8 cellular contexts compared by ENCODE assay signal in the genomic region with DNA sequence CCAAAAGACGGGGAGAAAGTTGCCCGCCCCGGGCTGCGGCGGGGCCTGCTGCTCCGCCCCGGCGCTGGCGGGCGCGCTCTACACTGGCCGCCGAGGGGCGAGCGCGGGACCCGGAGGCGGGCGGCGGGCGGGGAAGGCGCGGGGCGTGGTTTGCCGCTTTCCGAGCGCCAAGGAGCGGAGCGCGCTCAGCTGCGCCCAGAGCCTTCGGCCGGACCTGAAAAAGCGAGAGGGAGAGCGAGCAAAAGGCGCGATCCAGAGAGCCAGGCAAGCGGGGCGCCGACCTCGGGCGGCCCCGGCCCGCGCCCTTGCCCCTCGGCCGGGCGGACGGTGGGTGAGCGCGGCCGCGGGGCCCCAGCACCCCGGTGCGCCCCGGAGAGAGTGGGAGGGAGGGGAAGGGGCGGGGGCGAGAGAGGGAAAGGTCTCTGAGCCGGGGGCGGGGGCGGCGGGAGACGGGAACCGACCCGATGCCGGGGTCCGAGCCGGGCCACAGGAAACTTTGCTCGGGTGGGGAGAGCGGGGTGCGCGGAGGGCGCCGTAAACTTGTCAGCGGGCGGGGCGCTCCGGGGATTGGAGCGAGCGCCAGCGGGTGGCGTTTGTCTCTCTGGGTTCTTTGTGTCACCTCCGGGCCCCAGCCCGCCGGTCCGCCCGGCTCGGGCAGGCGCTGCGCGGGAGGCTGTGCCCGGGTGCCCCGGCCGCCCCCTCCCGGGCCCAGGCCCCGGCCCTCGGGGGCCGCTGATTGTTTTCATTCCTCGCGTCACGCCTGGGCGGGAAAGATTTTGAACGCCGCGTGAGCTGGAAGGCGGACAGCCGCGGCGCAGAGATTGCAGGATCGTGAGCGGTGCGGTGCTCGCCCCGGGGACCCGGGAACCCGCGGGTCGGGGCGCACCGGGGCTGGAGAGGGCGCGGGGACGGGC.
DNase-seq lines count a peak whose midpoint lies in the region; ATAC-seq and TF ChIP-seq lines count a peak whose summit lies in the region.

Gene SYNE2, plus strand, starts transcription at position 188 of the 914 bp plus-strand sequence. CDS start 56,145 bp downstream, outside the sequence.

- peak within 1 kb of the TSS; percentile 71 for H3K4me3 ChIP-seq in WI38 (ENCODE audit: low read depth, low read length)
- peak within 1 kb of the TSS; percentile 67 to 73 for H3K4me3 ChIP-seq in cardiac fibroblast (replicated peaks in 1 of 2; ENCODE audit: low read depth in 2 of 2, low read length in 2 of 2)

- TF ChIP-seq CTCF in WI38 (IDR thresholded peaks at IDR 0.05; ENCODE audit: low read depth, low read length) (no peak), cardiac fibroblast (IDR thresholded peaks at IDR 0.05; ENCODE audit: low read depth, low read length) (no peak)

- peak; percentile 94 for DNase-seq in DMS 273 (lab: John Stamatoyannopoulos, UW; ENCODE audit: unreplicated experiment)
- no peak for DNase-seq in DMS 273 treated with DMSO at 0.1 percent for 48 hours (lab: John Stamatoyannopoulos, UW)
- DNase-seq in NCI-H1694 (lab: John Stamatoyannopoulos, UW), result peak; percentile 41
- peak; percentile 65 to 84 for DNase-seq in cardiac fibroblast (ENCODE audit: low read depth in 2 of 2)
- DNase-seq in iris pigment epithelial cell (ENCODE audit: low read depth), result peak; percentile 70
- peak; percentile 61 to 80 (median 69) for DNase-seq in stimulated activated CD4-positive, alpha-beta T cell treated with anti-CD3 and anti-CD28 coated beads, Interleukin-12 subunit alpha, Interleukin-12 subunit beta, amount 100 ng/mL, for 48 hours (ENCODE audit: low read depth in 2 of 3, low spot score in 1 of 3)

- ATAC-seq in HG02678 (IDR thresholded peaks at IDR 0.05; ENCODE audit: unreplicated experiment), result peak; percentile 88
